ENCODE assay signal across 1 cellular context in the genomic region with DNA sequence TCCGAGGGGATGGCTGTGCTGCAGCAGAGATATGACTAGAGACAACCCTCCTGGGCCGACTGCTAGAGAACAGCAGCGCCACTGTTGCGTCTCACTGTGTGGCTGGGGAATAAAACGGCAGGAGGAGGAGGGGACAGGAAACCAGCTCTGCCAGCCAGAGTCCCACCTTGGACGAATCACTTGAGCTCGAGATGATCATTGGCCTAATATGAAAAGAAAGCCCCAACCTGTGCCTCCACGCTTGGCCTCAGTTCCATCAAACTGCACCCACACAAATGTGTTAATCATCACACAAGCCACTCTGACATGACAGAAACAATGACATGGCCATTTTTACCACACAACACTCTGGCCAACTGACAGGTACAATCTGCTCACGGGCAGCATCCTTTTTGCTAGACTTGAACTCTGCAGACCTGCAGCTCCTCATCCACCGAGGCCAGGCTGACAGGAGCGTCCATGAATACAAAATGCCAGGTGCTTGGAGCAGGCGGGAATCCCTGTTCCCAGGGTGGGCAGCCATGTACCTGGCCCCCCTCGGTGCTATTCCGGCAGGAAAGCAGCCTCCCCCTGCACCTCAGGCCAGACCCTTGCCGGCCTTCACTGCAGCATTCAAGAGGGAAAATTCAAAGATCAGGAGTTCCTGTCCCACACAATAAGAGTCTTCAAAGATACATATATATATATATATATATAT.
TF ChIP-seq lines count a peak whose summit lies in the region.

No MANE protein-coding gene starts in this region.

TF ChIP-seq in H1, 55 proteins besides CTCF, POLR2A, EP300 and RAD21:
- TF ChIP-seq, protein P1, sequence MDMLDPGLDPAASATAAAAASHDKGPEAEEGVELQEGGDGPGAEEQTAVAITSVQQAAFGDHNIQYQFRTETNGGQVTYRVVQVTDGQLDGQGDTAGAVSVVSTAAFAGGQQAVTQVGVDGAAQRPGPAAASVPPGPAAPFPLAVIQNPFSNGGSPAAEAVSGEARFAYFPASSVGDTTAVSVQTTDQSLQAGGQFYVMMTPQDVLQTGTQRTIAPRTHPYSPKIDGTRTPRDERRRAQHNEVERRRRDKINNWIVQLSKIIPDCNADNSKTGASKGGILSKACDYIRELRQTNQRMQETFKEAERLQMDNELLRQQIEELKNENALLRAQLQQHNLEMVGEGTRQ (IDR thresholded peaks at IDR 0.05; ENCODE audit: low read length), result no peak
- TF ChIP-seq BCL11A (IDR thresholded peaks at IDR 0.05; ENCODE audit: low read depth in 2 of 2, low read length in 2 of 2), result no peak
- no peak for TF ChIP-seq TCF12 (IDR thresholded peaks at IDR 0.05; ENCODE audit: low read depth, low read length)
- no peak for TF ChIP-seq HDAC6 (IDR thresholded peaks at IDR 0.05; ENCODE audit: low read depth, low read length)
- TF ChIP-seq, protein P2, sequence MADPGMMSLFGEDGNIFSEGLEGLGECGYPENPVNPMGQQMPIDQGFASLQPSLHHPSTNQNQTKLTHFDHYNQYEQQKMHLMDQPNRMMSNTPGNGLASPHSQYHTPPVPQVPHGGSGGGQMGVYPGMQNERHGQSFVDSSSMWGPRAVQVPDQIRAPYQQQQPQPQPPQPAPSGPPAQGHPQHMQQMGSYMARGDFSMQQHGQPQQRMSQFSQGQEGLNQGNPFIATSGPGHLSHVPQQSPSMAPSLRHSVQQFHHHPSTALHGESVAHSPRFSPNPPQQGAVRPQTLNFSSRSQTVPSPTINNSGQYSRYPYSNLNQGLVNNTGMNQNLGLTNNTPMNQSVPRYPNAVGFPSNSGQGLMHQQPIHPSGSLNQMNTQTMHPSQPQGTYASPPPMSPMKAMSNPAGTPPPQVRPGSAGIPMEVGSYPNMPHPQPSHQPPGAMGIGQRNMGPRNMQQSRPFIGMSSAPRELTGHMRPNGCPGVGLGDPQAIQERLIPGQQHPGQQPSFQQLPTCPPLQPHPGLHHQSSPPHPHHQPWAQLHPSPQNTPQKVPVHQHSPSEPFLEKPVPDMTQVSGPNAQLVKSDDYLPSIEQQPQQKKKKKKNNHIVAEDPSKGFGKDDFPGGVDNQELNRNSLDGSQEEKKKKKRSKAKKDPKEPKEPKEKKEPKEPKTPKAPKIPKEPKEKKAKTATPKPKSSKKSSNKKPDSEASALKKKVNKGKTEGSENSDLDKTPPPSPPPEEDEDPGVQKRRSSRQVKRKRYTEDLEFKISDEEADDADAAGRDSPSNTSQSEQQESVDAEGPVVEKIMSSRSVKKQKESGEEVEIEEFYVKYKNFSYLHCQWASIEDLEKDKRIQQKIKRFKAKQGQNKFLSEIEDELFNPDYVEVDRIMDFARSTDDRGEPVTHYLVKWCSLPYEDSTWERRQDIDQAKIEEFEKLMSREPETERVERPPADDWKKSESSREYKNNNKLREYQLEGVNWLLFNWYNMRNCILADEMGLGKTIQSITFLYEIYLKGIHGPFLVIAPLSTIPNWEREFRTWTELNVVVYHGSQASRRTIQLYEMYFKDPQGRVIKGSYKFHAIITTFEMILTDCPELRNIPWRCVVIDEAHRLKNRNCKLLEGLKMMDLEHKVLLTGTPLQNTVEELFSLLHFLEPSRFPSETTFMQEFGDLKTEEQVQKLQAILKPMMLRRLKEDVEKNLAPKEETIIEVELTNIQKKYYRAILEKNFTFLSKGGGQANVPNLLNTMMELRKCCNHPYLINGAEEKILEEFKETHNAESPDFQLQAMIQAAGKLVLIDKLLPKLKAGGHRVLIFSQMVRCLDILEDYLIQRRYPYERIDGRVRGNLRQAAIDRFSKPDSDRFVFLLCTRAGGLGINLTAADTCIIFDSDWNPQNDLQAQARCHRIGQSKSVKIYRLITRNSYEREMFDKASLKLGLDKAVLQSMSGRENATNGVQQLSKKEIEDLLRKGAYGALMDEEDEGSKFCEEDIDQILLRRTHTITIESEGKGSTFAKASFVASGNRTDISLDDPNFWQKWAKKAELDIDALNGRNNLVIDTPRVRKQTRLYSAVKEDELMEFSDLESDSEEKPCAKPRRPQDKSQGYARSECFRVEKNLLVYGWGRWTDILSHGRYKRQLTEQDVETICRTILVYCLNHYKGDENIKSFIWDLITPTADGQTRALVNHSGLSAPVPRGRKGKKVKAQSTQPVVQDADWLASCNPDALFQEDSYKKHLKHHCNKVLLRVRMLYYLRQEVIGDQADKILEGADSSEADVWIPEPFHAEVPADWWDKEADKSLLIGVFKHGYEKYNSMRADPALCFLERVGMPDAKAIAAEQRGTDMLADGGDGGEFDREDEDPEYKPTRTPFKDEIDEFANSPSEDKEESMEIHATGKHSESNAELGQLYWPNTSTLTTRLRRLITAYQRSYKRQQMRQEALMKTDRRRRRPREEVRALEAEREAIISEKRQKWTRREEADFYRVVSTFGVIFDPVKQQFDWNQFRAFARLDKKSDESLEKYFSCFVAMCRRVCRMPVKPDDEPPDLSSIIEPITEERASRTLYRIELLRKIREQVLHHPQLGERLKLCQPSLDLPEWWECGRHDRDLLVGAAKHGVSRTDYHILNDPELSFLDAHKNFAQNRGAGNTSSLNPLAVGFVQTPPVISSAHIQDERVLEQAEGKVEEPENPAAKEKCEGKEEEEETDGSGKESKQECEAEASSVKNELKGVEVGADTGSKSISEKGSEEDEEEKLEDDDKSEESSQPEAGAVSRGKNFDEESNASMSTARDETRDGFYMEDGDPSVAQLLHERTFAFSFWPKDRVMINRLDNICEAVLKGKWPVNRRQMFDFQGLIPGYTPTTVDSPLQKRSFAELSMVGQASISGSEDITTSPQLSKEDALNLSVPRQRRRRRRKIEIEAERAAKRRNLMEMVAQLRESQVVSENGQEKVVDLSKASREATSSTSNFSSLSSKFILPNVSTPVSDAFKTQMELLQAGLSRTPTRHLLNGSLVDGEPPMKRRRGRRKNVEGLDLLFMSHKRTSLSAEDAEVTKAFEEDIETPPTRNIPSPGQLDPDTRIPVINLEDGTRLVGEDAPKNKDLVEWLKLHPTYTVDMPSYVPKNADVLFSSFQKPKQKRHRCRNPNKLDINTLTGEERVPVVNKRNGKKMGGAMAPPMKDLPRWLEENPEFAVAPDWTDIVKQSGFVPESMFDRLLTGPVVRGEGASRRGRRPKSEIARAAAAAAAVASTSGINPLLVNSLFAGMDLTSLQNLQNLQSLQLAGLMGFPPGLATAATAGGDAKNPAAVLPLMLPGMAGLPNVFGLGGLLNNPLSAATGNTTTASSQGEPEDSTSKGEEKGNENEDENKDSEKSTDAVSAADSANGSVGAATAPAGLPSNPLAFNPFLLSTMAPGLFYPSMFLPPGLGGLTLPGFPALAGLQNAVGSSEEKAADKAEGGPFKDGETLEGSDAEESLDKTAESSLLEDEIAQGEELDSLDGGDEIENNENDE (IDR thresholded peaks at IDR 0.05; ENCODE audit: insufficient replicate concordance, low read length), result no peak
- TF ChIP-seq PHF8 (conservative IDR thresholded peaks at IDR 0.05; ENCODE audit: low read depth, low read length), result no peak
- TF ChIP-seq, protein P3, sequence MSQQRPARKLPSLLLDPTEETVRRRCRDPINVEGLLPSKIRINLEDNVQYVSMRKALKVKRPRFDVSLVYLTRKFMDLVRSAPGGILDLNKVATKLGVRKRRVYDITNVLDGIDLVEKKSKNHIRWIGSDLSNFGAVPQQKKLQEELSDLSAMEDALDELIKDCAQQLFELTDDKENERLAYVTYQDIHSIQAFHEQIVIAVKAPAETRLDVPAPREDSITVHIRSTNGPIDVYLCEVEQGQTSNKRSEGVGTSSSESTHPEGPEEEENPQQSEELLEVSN (IDR thresholded peaks at IDR 0.05), result no peak
- TF ChIP-seq POLR2AphosphoS5 (IDR thresholded peaks at IDR 0.05; ENCODE audit: low read depth, low read length), result no peak
- TF ChIP-seq YY1 (IDR thresholded peaks at IDR 0.05; ENCODE audit: low read depth, low read length), result no peak
- TF ChIP-seq EZH2 (IDR thresholded peaks at IDR 0.05; ENCODE audit: low read depth, low read length, severe bottlenecking), result no peak
TF ChIP-seq in H1: peak in this region for 0.
